Comparison of ENCODE assay signal across 20 cellular contexts in the genomic region with DNA sequence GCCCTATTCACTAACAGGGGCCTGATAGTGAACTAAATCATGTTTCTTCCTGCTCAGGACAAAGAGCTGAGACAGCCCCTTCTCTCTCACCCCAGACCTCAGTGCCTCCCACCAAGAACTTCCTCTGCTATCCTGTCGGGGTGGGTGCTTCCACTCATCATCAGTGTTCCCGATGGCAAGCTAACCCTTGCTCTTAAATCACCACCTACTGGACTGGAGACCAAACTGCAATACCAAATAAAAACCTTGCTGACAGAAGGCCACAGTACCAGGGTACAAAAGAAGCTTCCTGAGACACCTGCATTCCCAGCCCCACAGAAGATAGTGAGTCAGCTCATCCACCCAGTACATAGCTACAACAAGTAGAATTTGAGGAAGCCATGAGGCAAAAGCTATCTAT.
DNase-seq lines count a peak whose midpoint lies in the region; ATAC-seq, FAIRE-seq and TF ChIP-seq lines count a peak whose summit lies in the region.
"Had no signal": no experiment of that assay in that cellular context is flagged by ENCODE, and none has a peak within 500 bp of the region (broad histone marks: within the 10 kb centered on the region; RNA-seq: fewer than 3 reads in every experiment).

No MANE protein-coding gene starts in this region.

- H3K9ac ChIP-seq in HepG2 (ENCODE audit: insufficient read depth, low read depth, low read length), result no peak overlapping the region
- no peak overlapping the region for H3K9ac ChIP-seq in PC-3 (ENCODE audit: low read length)
- H3K9ac ChIP-seq: SK-N-SH had no signal

- intact Hi-C loops in HepG2 (cut with micrococcal nuclease; ENCODE audit: unreplicated experiment), result no loop called here
- intact Hi-C loops in right lobe of liver (cut with DNase I), result no loop called here
- intact Hi-C loops in PC-3 (cut with micrococcal nuclease), result no loop called here
- intact Hi-C loops in activated CD4-positive, alpha-beta memory T cell treated with anti-CD3 and anti-CD28 coated beads for 36 hours (cut with micrococcal nuclease), result no loop called here
- intact Hi-C loops in transverse colon (cut with DNase I; ENCODE audit: low total_unique reads), result no loop called here

- H3K27me3 ChIP-seq in HepG2 (ENCODE audit: control insufficient read depth in 1 of 2, insufficient read depth in 2 of 2, low read length in 2 of 2) (no peaks in the 10 kb centered on the region), right lobe of liver (no peaks in the 10 kb centered on the region), PC-3 (ENCODE audit: low read length) (no peaks in the 10 kb centered on the region), HAP-1 (ENCODE audit: low read depth) (no peaks in the 10 kb centered on the region), transverse colon (no peaks in the 10 kb centered on the region)
- H3K27me3 ChIP-seq: thyroid gland had no signal

- ATAC-seq in HepG2 (peak; percentile 31; the same call in 1 of the 3 replicates), right lobe of liver (no peak), PC-3 (peak; percentile 20; the same call in 1 of the 2 replicates)
- ATAC-seq: A549, left lobe of liver had no signal

- H3K4me1 ChIP-seq in HepG2 (ENCODE audit: insufficient read depth, low read length) (no peaks in the 10 kb centered on the region), right lobe of liver (no peaks in the 10 kb centered on the region), PC-3 (ENCODE audit: insufficient read depth, low read length) (no peaks in the 10 kb centered on the region), HAP-1 (no peaks in the 10 kb centered on the region), transverse colon (no peaks in the 10 kb centered on the region)
- H3K4me1 ChIP-seq: A549, thyroid gland had no signal

- H4K20me1 ChIP-seq in HepG2 (ENCODE audit: insufficient read depth, low read length) (no peaks in the 10 kb centered on the region), PC-3 (ENCODE audit: low read length) (no peaks in the 10 kb centered on the region)

- no peak overlapping the region for H2AFZ ChIP-seq in HepG2 (ENCODE audit: low read length)
- no peak overlapping the region for H2AFZ ChIP-seq in PC-3 (ENCODE audit: low read length)

- H3K9me3 Mint-ChIP-seq in activated CD4-positive, alpha-beta memory T cell treated with anti-CD3 and anti-CD28 coated beads for 36 hours, result peaks cover 17% of the 10 kb centered on the region

- H3K36me3 Mint-ChIP-seq in activated CD4-positive, alpha-beta memory T cell treated with anti-CD3 and anti-CD28 coated beads for 36 hours, result no peaks in the 10 kb centered on the region
- H3K36me3 Mint-ChIP-seq: CD4-positive, alpha-beta memory T cell had no signal

- H3K4me3 Mint-ChIP-seq in activated CD4-positive, alpha-beta memory T cell treated with anti-CD3 and anti-CD28 coated beads for 36 hours, result no peak overlapping the region
- H3K4me3 Mint-ChIP-seq: CD4-positive, alpha-beta memory T cell had no signal

- no peak for FAIRE-seq in HepG2 (lab: Jason Lieb, UNC)
- FAIRE-seq: A549 had no signal

- POLR2A ChIA-PET in HepG2 (lab: Yijun Ruan, JAX), result no interaction called here
- POLR2A ChIA-PET in PC-3 (lab: Charles Lee; ENCODE audit: unreplicated experiment), result no interaction called here
- POLR2A ChIA-PET in activated CD4-positive, alpha-beta memory T cell treated with anti-CD3 and anti-CD28 coated beads for 36 hours (lab: Charles Lee), result no interaction called here

- no peaks in the 10 kb centered on the region for H3K27me3 Mint-ChIP-seq in activated CD4-positive, alpha-beta memory T cell treated with anti-CD3 and anti-CD28 coated beads for 36 hours
- H3K27me3 Mint-ChIP-seq: CD4-positive, alpha-beta memory T cell had no signal

- H3K9me3 ChIP-seq in HepG2 (ENCODE audit: low read length), result peaks cover 94% of the 10 kb centered on the region
- H3K9me3 ChIP-seq in right lobe of liver, result no peaks in the 10 kb centered on the region
- H3K9me3 ChIP-seq in PC-3 (ENCODE audit: low read length), result no peaks in the 10 kb centered on the region
- H3K9me3 ChIP-seq in HAP-1, result no peaks in the 10 kb centered on the region; the same call in 1 of the 2 replicates
- peaks cover 0 to 5% of the 10 kb centered on the region in 2 donors for H3K9me3 ChIP-seq in transverse colon
- H3K9me3 ChIP-seq: A549, SK-N-SH, thyroid gland had no signal

- H3K79me2 ChIP-seq in HepG2 (ENCODE audit: insufficient read depth, low read length) (no peaks in the 10 kb centered on the region), PC-3 (ENCODE audit: low read length) (no peaks in the 10 kb centered on the region)

- no peak overlapping the region for H3K27ac Mint-ChIP-seq in activated CD4-positive, alpha-beta memory T cell treated with anti-CD3 and anti-CD28 coated beads for 36 hours
- H3K27ac Mint-ChIP-seq: CD4-positive, alpha-beta memory T cell had no signal

- H3K36me3 ChIP-seq in HepG2 (replicated peaks in 1 of 2; ENCODE audit: control insufficient read depth in 1 of 2, insufficient read depth in 2 of 2, low read length in 2 of 2), result no peaks in the 10 kb centered on the region
- H3K36me3 ChIP-seq in right lobe of liver, result no peaks in the 10 kb centered on the region
- H3K36me3 ChIP-seq in PC-3 (ENCODE audit: low read depth, low read length), result no peaks in the 10 kb centered on the region
- no peaks in the 10 kb centered on the region for H3K36me3 ChIP-seq in HAP-1 (replicated peaks)
- H3K36me3 ChIP-seq in transverse colon, result no peaks in the 10 kb centered on the region
- H3K36me3 ChIP-seq: thyroid gland had no signal

- TF ChIP-seq EP300 in HepG2 (IDR thresholded peaks at IDR 0.05; ENCODE audit: low read depth in 2 of 2, low read length in 2 of 2) (no peak), HepG2 (CRISPR knock-in tag; IDR thresholded peaks at IDR 0.05; ENCODE audit: borderline replicate concordance) (no peak), transverse colon (IDR thresholded peaks at IDR 0.05; ENCODE audit: low read depth) (no peak)

- no peak for DNase-seq in HepG2 (ENCODE audit: low spot score)
- no peak for DNase-seq in right lobe of liver
- DNase-seq in PC-3, result peak; percentile 14
- peak; percentile 6 for DNase-seq in fibroblast of pulmonary artery (ENCODE audit: low read depth)
- DNase-seq in HAP-1 (ENCODE audit: low spot score in 2 of 2), result no peak
- no peak for DNase-seq in activated CD4-positive, alpha-beta memory T cell treated with anti-CD3 and anti-CD28 coated beads for 36 hours
- no peak for DNase-seq in transverse colon
- no peak for DNase-seq in activated T-cell treated with anti-CD3 and anti-CD28 coated beads, Interleukin-2, amount 50 U/mL, for 1 hour
- DNase-seq: activated CD4-positive, CD25-positive, alpha-beta regulatory T cell treated with anti-CD3 and anti-CD28 coated beads, Interleukin-2, amount 50 U/mL, for 72 hours; activated gamma-delta T cell treated with Interleukin-2 at 50 U/mL for 16 hours; CD4-positive, alpha-beta memory T cell; DMS79; NCI-H1092; retina; SK-N-SH; stimulated activated CD4-positive, alpha-beta T cell treated with anti-CD3 and anti-CD28 coated beads, Interleukin-15, amount 100 ng/mL, for 24 hours; stimulated activated naive CD4-positive, alpha-beta T cell; thyroid gland had no signal

- H3K4me1 Mint-ChIP-seq in activated CD4-positive, alpha-beta memory T cell treated with anti-CD3 and anti-CD28 coated beads for 36 hours (ENCODE audit: low read depth), result no peaks in the 10 kb centered on the region
- H3K4me1 Mint-ChIP-seq: CD4-positive, alpha-beta memory T cell had no signal

- H3K4me3 ChIP-seq in HepG2 (replicated peaks in 1 of 3; ENCODE audit: insufficient read depth in 1 of 3, low read depth in 2 of 3, low read length in 3 of 3), result no peak overlapping the region
- H3K4me3 ChIP-seq in right lobe of liver, result no peak overlapping the region
- H3K4me3 ChIP-seq in PC-3 (ENCODE audit: low read length), result no peak overlapping the region
- no peak overlapping the region for H3K4me3 ChIP-seq in fibroblast of pulmonary artery (replicated peaks; ENCODE audit: low read depth, low read length)
- no peak overlapping the region for H3K4me3 ChIP-seq in HAP-1
- H3K4me3 ChIP-seq in transverse colon, result no peak overlapping the region
- H3K4me3 ChIP-seq: A549, thyroid gland had no signal

- no TSS peak for BruUV-seq in HepG2 (replicated peaks; lab: Mats Ljungman, UMichigan)
- BruUV-seq in PC-3 (replicated peaks; lab: Mats Ljungman, UMichigan), result no TSS peak

- TF ChIP-seq RAD21 in HepG2 (CRISPR knock-in tag; IDR thresholded peaks at IDR 0.05), result no peak

- in situ Hi-C loops in HepG2 (cut with HindIII; ENCODE audit: extremely low pct_ligation_motif_present, low pct_unique_long_range_greater_than_20kb) (no loop called here), HAP-1 (cut with MboI; ENCODE audit: low sequenced_read_pairs) (no loop called here), transverse colon (cut with MboI; ENCODE audit: low pct_ligation_motif_present in 1 of 4, low pct_unique_long_range_greater_than_20kb in 1 of 4, low sequenced_read_pairs in 3 of 4) (no loop called here)

- WGBS in HepG2 (ENCODE audit: low lambda C conversion rate), result 0% methylated on average over 2 of the region's 2 CpGs
- 40% methylated on average over 2 of the region's 2 CpGs for WGBS in right lobe of liver (ENCODE audit: insufficient coverage, low coverage, low lambda C conversion rate, missing lambda C conversion rate)
- 42% methylated on average over 2 of the region's 2 CpGs; no CpG with 5 or more reads in 1 of the 2 donors for WGBS in transverse colon (ENCODE audit: low coverage in 1 of 2), 2 donors

- H3K27ac ChIP-seq in HepG2 (ENCODE audit: extremely low read length, insufficient read depth, low read length) (no peak overlapping the region), right lobe of liver (no peak overlapping the region), PC-3 (ENCODE audit: low read length) (no peak overlapping the region), transverse colon (no peak overlapping the region)
- H3K27ac ChIP-seq: A549, thyroid gland had no signal

- H3K4me2 ChIP-seq in HepG2 (ENCODE audit: low read depth, low read length) (no peak overlapping the region), PC-3 (ENCODE audit: low read length) (no peak overlapping the region)
- H3K4me2 ChIP-seq: A549, SK-N-SH had no signal

- no peaks in the 10 kb centered on the region for H3F3A ChIP-seq in PC-3 (ENCODE audit: low read length, unreplicated experiment)

- CTCF ChIA-PET in HepG2 (lab: Yijun Ruan, JAX; ENCODE audit: low intra/inter-chr PET ratio, low total read pairs) (no interaction called here), PC-3 (lab: Charles Lee) (no interaction called here)
- CTCF ChIA-PET in activated CD4-positive, alpha-beta memory T cell treated with anti-CD3 and anti-CD28 coated beads for 36 hours (lab: Charles Lee), result interaction anchor here (0.6 kb wide), 1 partner anchor 739 kb away, joined by 3 read pairs; no protein-coding TSS in a partner anchor

- TF ChIP-seq CTCF in HepG2 (CRISPR knock-in tag; IDR thresholded peaks at IDR 0.05) (no peak), right lobe of liver (IDR thresholded peaks at IDR 0.05) (no peak), PC-3 (conservative IDR thresholded peaks at IDR 0.05; ENCODE audit: low read depth, low read length) (peak; percentile 39; the same call in 1 of the 2 replicates), fibroblast of pulmonary artery (IDR thresholded peaks at IDR 0.05; ENCODE audit: low read length, missing control alignments) (peak; percentile 7), transverse colon (IDR thresholded peaks at IDR 0.05) (no peak)

- H3K9me2 ChIP-seq in PC-3 (replicated peaks; ENCODE audit: low read length), result no peaks in the 10 kb centered on the region
- H3K9me2 ChIP-seq: SK-N-SH had no signal

- TF ChIP-seq POLR2A in HepG2 (IDR thresholded peaks at IDR 0.05; ENCODE audit: insufficient read depth in 1 of 2, low read depth in 2 of 2, low read length in 2 of 2) (no peak), right lobe of liver (IDR thresholded peaks at IDR 0.05) (no peak), transverse colon (IDR thresholded peaks at IDR 0.05) (no peak)

Comparison
In these comparisons a context has a peak if more than half of its experiments do, and no peak if none do; other contexts are left out.
1. ATAC-seq: peak in HepG2 (single experiment) and PC-3 (single experiment); none in right lobe of liver (0 of 4).
2. DNase-seq: peak in PC-3 (single experiment) and fibroblast of pulmonary artery (single experiment); none in HepG2 (single experiment), right lobe of liver (0 of 3), HAP-1 (0 of 2), activated CD4-positive, alpha-beta memory T cell treated with anti-CD3 and anti-CD28 coated beads for 36 hours (single experiment), transverse colon (single experiment) and activated T-cell treated with anti-CD3 and anti-CD28 coated beads, Interleukin-2, amount 50 U/mL, for 1 hour (single experiment).
3. CTCF ChIP-seq: peak in PC-3 (single experiment) and fibroblast of pulmonary artery (single experiment); none in HepG2 (single experiment), right lobe of liver (0 of 4) and transverse colon (0 of 5).